ENCODE assay signal across 17 cellular contexts in the genomic region with DNA sequence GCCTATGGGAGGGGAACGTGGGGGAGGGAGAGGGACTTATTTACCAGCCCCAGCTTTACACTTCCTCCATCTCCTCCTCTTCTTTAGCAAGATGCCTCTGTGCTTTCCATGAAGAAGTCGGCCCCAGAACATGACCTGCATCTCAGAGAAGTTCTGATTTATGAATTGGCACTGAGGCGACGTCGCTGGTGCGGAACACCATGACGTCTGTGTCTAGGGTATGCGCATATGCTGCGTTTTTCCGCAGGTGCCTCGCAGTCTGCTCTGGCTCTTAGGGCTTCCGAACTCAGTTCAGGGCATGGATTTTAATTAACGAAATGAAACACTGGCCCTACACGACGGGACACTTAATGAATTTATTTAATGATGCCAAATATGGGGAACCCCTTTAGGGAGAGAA.
DNase-seq lines count a peak whose midpoint lies in the region; ATAC-seq and TF ChIP-seq lines count a peak whose summit lies in the region.
"Had no signal": no experiment of that assay in that cellular context is flagged by ENCODE, and none has a peak within 500 bp of the region (broad histone marks: within the 10 kb centered on the region; RNA-seq: fewer than 3 reads in every experiment).

No MANE protein-coding gene starts in this region.

- H3K27ac ChIP-seq in C4-2B (peak overlapping the region; percentile 69), VCaP (peak overlapping the region; percentile 69; the same call in 1 of the 2 replicates), stomach (no peak overlapping the region)
- H3K27ac ChIP-seq: BLaER1, HL-60 had no signal

- no peaks in the 10 kb centered on the region for H3K36me3 ChIP-seq in stomach
- H3K36me3 ChIP-seq: BLaER1 had no signal

- peaks cover 32% of the 10 kb centered on the region for H3K4me1 Mint-ChIP-seq in nephron

- WGBS in stomach, 5 donors = 90 to 95% (median 93%) methylated on average over 15 of the region's 15 CpGs

- no peak for TF ChIP-seq POLR2A in stomach (IDR thresholded peaks at IDR 0.05)

- peak; percentile 74 for DNase-seq in NCI-H1694 (lab: John Stamatoyannopoulos, UW)
- no peak for DNase-seq in stomach
- no peak for DNase-seq in GM13977 (ENCODE audit: low spot score)
- DNase-seq: CD4-positive, alpha-beta T cell; COR-L47; DMS53; GOT3; Karpas-422; PC-3; SK-N-SH; SW 1271 had no signal

- H3K9me3 Mint-ChIP-seq in nephron = no peaks in the 10 kb centered on the region
- H3K9me3 Mint-ChIP-seq: CD4-positive, alpha-beta T cell had no signal

- H3K9me3 ChIP-seq in stomach = no peaks in the 10 kb centered on the region
- H3K9me3 ChIP-seq: BLaER1, SK-N-SH had no signal

- H3K27me3 Mint-ChIP-seq in nephron (ENCODE audit: low read depth) = no peaks in the 10 kb centered on the region
- H3K27me3 Mint-ChIP-seq: CD4-positive, alpha-beta T cell had no signal

- TF ChIP-seq CTCF in C4-2B (conservative IDR thresholded peaks at IDR 0.05) (no peak), VCaP (conservative IDR thresholded peaks at IDR 0.05) (no peak), nephron (IDR thresholded peaks at IDR 0.05; ENCODE audit: unreplicated experiment in 3 of 3) (no peak), stomach (IDR thresholded peaks at IDR 0.05) (no peak), GM13977 (IDR thresholded peaks at IDR 0.05; ENCODE audit: extremely low read depth, insufficient read depth, missing control alignments) (no peak)

- H3K27ac Mint-ChIP-seq in nephron = peak overlapping the region in 2 of 3 experiments; percentile 46 to 94
- H3K27ac Mint-ChIP-seq: CD4-positive, alpha-beta T cell had no signal

- no peaks in the 10 kb centered on the region for H3K36me3 Mint-ChIP-seq in nephron (ENCODE audit: low read depth)

- TF ChIP-seq EP300 in stomach (IDR thresholded peaks at IDR 0.05) = no peak

- in situ Hi-C loops in GM13977 (cut with MboI; ENCODE audit: low pct_unique_long_range_greater_than_20kb, low sequenced_read_pairs, unreplicated experiment) = no loop called here

- no peak overlapping the region for H3K4me3 ChIP-seq in stomach
- H3K4me3 ChIP-seq: BLaER1 had no signal

- H3K27me3 ChIP-seq in stomach = no peaks in the 10 kb centered on the region
- H3K27me3 ChIP-seq: BLaER1 had no signal

- H3K4me3 Mint-ChIP-seq in nephron = no peak overlapping the region
- H3K4me3 Mint-ChIP-seq: CD4-positive, alpha-beta T cell had no signal

- intact Hi-C loops in stomach (cut with DNase I; ENCODE audit: low total_unique reads) = no loop called here

- peaks cover 0 to 24% (median 10%) of the 10 kb centered on the region in 4 donors for H3K4me1 ChIP-seq in stomach
- H3K4me1 ChIP-seq: BLaER1 had no signal

- no peak for ATAC-seq in activated CD4-positive, CD25-positive, alpha-beta regulatory T cell treated with anti-CD3 and anti-CD28 coated beads, Interleukin-2, amount 50 U/mL, for 24 hours

Comparison
In these comparisons a context has a peak if more than half of its experiments do, and no peak if none do; other contexts are left out.
1. H3K27ac ChIP-seq: peak in C4-2B (single experiment) and VCaP (single experiment); none in stomach (0 of 5).